9 cellular contexts compared by ENCODE assay signal in genomic region chr17:67891481-67892119, GRCh38.
A peak's percentile ranks its signal among the peaks of the same experiment; 100 is the strongest.
DNase-seq lines count a peak whose midpoint lies in the region; ATAC-seq and TF ChIP-seq lines count a peak whose summit lies in the region.
"Had no signal": no experiment of that assay in that cellular context is flagged by ENCODE, and none has a peak within 500 bp of the region (broad histone marks: within the 10 kb centered on the region; RNA-seq: fewer than 3 reads in every experiment).

No MANE protein-coding gene starts in this region.

- ATAC-seq in gastroesophageal sphincter (peak; percentile 55), HG02763 (IDR thresholded peaks at IDR 0.05; ENCODE audit: unreplicated experiment) (no peak), HG02981 (IDR thresholded peaks at IDR 0.05; ENCODE audit: unreplicated experiment) (no peak)

- H3K36me3 ChIP-seq in breast epithelium: no peaks in the 10 kb centered on the region
- H3K36me3 ChIP-seq in gastroesophageal sphincter: peaks cover 7 to 88% of the 10 kb centered on the region in 2 donors

- intact Hi-C loops in MCF 10A (cut with micrococcal nuclease): no loop called here
- intact Hi-C loops in breast epithelium (cut with DNase I; ENCODE audit: low total_unique reads): no loop called here

- TF ChIP-seq CTCF in MCF 10A (IDR thresholded peaks at IDR 0.05; ENCODE audit: unreplicated experiment) (peak; percentile 33), breast epithelium (IDR thresholded peaks at IDR 0.05) (no peak), gastroesophageal sphincter (IDR thresholded peaks at IDR 0.05) (peak in 1 of 4 experiments; percentile 31), type B pancreatic cell (conservative IDR thresholded peaks at IDR 0.05) (peak; percentile 41)

- H3K4me3 Mint-ChIP-seq in MCF 10A (ENCODE audit: unreplicated experiment): no peak overlapping the region
- H3K4me3 Mint-ChIP-seq in type B pancreatic cell: no peak overlapping the region

- H3K27ac Mint-ChIP-seq in MCF 10A (ENCODE audit: low read depth, unreplicated experiment): no peak overlapping the region
- H3K27ac Mint-ChIP-seq in type B pancreatic cell: no peak overlapping the region
- H3K27ac Mint-ChIP-seq: activated T-helper 2 cell treated with anti-CD3 and anti-CD28 coated beads, Interferon-gamma antibody, Interleukin-2, Interleukin-4, amounts not matched to agents 10 μg/mL and 5 μg/mL and 100 μg/mL, durations not matched to agents 14 hours and 24 hours and 36 hours had no signal

- BruUV-seq in MCF 10A (replicated peaks; lab: Mats Ljungman, UMichigan): no TSS peak

- POLR2A ChIA-PET in MCF 10A (lab: Yijun Ruan, JAX): interaction anchor here (0.6 to 2.0 kb wide), 6 partner anchors 8 to 401 kb away, joined by 3 to 8 read pairs (median 4); no protein-coding TSS in a partner anchor

- no peaks in the 10 kb centered on the region for H3K27me3 ChIP-seq in breast epithelium
- H3K27me3 ChIP-seq in gastroesophageal sphincter: no peaks in the 10 kb centered on the region

- peaks cover 68% of the 10 kb centered on the region for H3K36me3 Mint-ChIP-seq in MCF 10A (ENCODE audit: insufficient read depth, unreplicated experiment)
- peaks cover 25% of the 10 kb centered on the region for H3K36me3 Mint-ChIP-seq in type B pancreatic cell

- CTCF ChIA-PET in MCF 10A (lab: Yijun Ruan, JAX): interaction anchor here (0.6 to 1.9 kb wide), 11 partner anchors 9 to 350 kb away, joined by 3 to 8 read pairs (median 3); no protein-coding TSS in a partner anchor

- H3K27me3 Mint-ChIP-seq in MCF 10A (ENCODE audit: insufficient read depth, unreplicated experiment) (no peaks in the 10 kb centered on the region), type B pancreatic cell (no peaks in the 10 kb centered on the region)

- H3K4me1 ChIP-seq in breast epithelium (no peaks in the 10 kb centered on the region), gastroesophageal sphincter (no peaks in the 10 kb centered on the region)

- no peak overlapping the region for H3K4me3 ChIP-seq in breast epithelium
- no peak overlapping the region for H3K4me3 ChIP-seq in gastroesophageal sphincter

- no peak for TF ChIP-seq EP300 in gastroesophageal sphincter (IDR thresholded peaks at IDR 0.05)

- DNase-seq in MCF 10A (ENCODE audit: unreplicated experiment) (peak; percentile 71), breast epithelium (ENCODE audit: low spot score in 2 of 2) (no peak), SK-MEL-5 (ENCODE audit: low read depth, low spot score) (peak; percentile 84), type B pancreatic cell (ENCODE audit: extremely low spot score, unreplicated experiment) (no peak), T-helper 9 cell (no peak)

- H3K4me1 Mint-ChIP-seq in MCF 10A (ENCODE audit: insufficient read depth, unreplicated experiment) (peaks cover 5% of the 10 kb centered on the region), type B pancreatic cell (ENCODE audit: unreplicated experiment) (no peaks in the 10 kb centered on the region)

- 59 to 71% methylated on average over 4 to 6 of the region's 6 CpGs for WGBS in gastroesophageal sphincter (ENCODE audit: low coverage in 1 of 2), 2 donors

- TF ChIP-seq POLR2A in breast epithelium (IDR thresholded peaks at IDR 0.05): no peak
- TF ChIP-seq POLR2A in gastroesophageal sphincter (IDR thresholded peaks at IDR 0.05): no peak

- in situ Hi-C loops in SK-MEL-5 (cut with HindIII; ENCODE audit: low pct_unique_long_range_greater_than_20kb, low sequenced_read_pairs): no loop called here

- H3K9me3 Mint-ChIP-seq in MCF 10A (ENCODE audit: unreplicated experiment): no peaks in the 10 kb centered on the region
- H3K9me3 Mint-ChIP-seq in type B pancreatic cell: no peaks in the 10 kb centered on the region
- H3K9me3 Mint-ChIP-seq: activated T-helper 2 cell treated with anti-CD3 and anti-CD28 coated beads, Interferon-gamma antibody, Interleukin-2, Interleukin-4, amounts not matched to agents 10 μg/mL and 5 μg/mL and 100 μg/mL, durations not matched to agents 14 hours and 24 hours and 36 hours had no signal

- H3K9me3 ChIP-seq in breast epithelium: no peaks in the 10 kb centered on the region
- no peaks in the 10 kb centered on the region for H3K9me3 ChIP-seq in gastroesophageal sphincter

- H3K27ac ChIP-seq in breast epithelium (peak overlapping the region in 1 of 2 donors; percentile 0), gastroesophageal sphincter (no peak overlapping the region)

Comparison
In these comparisons a context has a peak if more than half of its experiments do, and no peak if none do; other contexts are left out.
1. DNase-seq: peak in MCF 10A (single experiment) and SK-MEL-5 (single experiment); none in breast epithelium (0 of 2), type B pancreatic cell (single experiment) and T-helper 9 cell (single experiment).
2. CTCF ChIP-seq: peak in MCF 10A (single experiment) and type B pancreatic cell (single experiment); none in breast epithelium (0 of 3).